ENCODE assay signal across 23 cellular contexts in the genomic region with DNA sequence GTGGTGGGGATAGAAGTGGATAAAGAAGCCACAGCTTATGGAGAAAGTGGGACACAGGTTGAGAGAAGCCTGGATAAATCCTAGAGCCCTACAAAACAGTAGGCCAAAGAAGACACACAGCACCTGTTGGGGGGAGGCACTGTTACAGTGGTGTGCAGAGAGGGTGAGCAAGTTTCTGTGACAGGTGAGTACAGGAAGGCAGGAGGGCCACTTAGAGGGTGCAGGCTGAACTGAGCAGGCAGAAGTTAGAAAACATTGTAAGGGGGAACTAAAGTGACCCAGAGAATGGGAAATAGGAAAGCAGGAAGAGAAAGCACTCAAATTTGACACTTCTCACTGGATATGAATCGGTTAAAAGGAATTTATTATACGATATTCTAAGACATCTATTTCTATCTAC.
DNase-seq lines count a peak whose midpoint lies in the region; ATAC-seq and TF ChIP-seq lines count a peak whose summit lies in the region.
"Had no signal": no experiment of that assay in that cellular context is flagged by ENCODE, and none has a peak within 500 bp of the region (broad histone marks: within the 10 kb centered on the region; RNA-seq: fewer than 3 reads in every experiment).

No MANE protein-coding gene starts in this region.

- H3K9me3 Mint-ChIP-seq in stimulated activated naive CD8-positive, alpha-beta T cell treated with anti-CD3 and anti-CD28 coated beads, Interleukin-15, amount 100 ng/mL, for 72 hours, result no peaks in the 10 kb centered on the region
- H3K9me3 Mint-ChIP-seq: CD8-positive, alpha-beta T cell had no signal

- no peak overlapping the region for H3K4me3 Mint-ChIP-seq in stimulated activated naive CD8-positive, alpha-beta T cell treated with anti-CD3 and anti-CD28 coated beads, Interleukin-15, amount 100 ng/mL, for 72 hours
- H3K4me3 Mint-ChIP-seq: B cell; CD8-positive, alpha-beta T cell had no signal

- H3K4me1 ChIP-seq in thyroid gland, result peaks cover 23 to 30% of the 10 kb centered on the region in 2 donors

- no peaks in the 10 kb centered on the region for H3K36me3 ChIP-seq in thyroid gland
- H3K36me3 ChIP-seq: MG63, SJSA1 had no signal

- TF ChIP-seq POLR2A in thyroid gland (IDR thresholded peaks at IDR 0.05), result no peak

- 77 to 81% methylated on average over 2 of the region's 2 CpGs for WGBS in thyroid gland, 2 donors

- intact Hi-C loops in thyroid gland (cut with DNase I), result no loop called here

- no peaks in the 10 kb centered on the region for H3K27me3 ChIP-seq in thyroid gland
- H3K27me3 ChIP-seq: MG63, SJSA1 had no signal

- H3K27ac Mint-ChIP-seq in stimulated activated naive CD8-positive, alpha-beta T cell treated with anti-CD3 and anti-CD28 coated beads, Interleukin-15, amount 100 ng/mL, for 72 hours, result no peak overlapping the region
- H3K27ac Mint-ChIP-seq: B cell; CD8-positive, alpha-beta T cell had no signal

- peak; percentile 49 for ATAC-seq in left lobe of liver
- no peak for ATAC-seq in stimulated activated naive CD8-positive, alpha-beta T cell treated with anti-CD3 and anti-CD28 coated beads, Interleukin-15, amount 100 ng/mL, for 72 hours
- ATAC-seq: CD8-positive, alpha-beta T cell had no signal

- peak overlapping the region in 2 of 3 donors; percentile 32 to 61 for H3K27ac ChIP-seq in thyroid gland
- H3K27ac ChIP-seq: 22Rv1, C4-2B, PC-9, SJSA1 had no signal

- no peak for TF ChIP-seq CTCF in thyroid gland (IDR thresholded peaks at IDR 0.05)

- H3K4me1 Mint-ChIP-seq in stimulated activated naive CD8-positive, alpha-beta T cell treated with anti-CD3 and anti-CD28 coated beads, Interleukin-15, amount 100 ng/mL, for 72 hours, result no peaks in the 10 kb centered on the region
- H3K4me1 Mint-ChIP-seq: B cell had no signal

- H3K9me3 ChIP-seq in thyroid gland, result no peaks in the 10 kb centered on the region
- H3K9me3 ChIP-seq: MG63, SJSA1 had no signal

- peak in 2 of 3 experiments; percentile 11 to 34 for DNase-seq in NCI-H1417 (lab: John Stamatoyannopoulos, UW)
- no peak for DNase-seq in NCI-H1417 treated with DMSO at 0.1 percent for 48 hours (lab: John Stamatoyannopoulos, UW)
- DNase-seq in MV-4-11 (lab: John Stamatoyannopoulos, UW), result peak; percentile 1
- no peak for DNase-seq in left lobe of liver (ENCODE audit: low spot score)
- DNase-seq in thyroid gland, result peak in 1 of 2 donors; percentile 1
- DNase-seq in glomerular visceral epithelial cell (ENCODE audit: extremely low spot score), result no peak
- DNase-seq in stimulated activated naive CD8-positive, alpha-beta T cell treated with anti-CD3 and anti-CD28 coated beads, Interleukin-15, amount 100 ng/mL, for 72 hours, result no peak
- DNase-seq in GM19238 (ENCODE audit: insufficient read length, low spot score), result no peak
- DNase-seq: CD8-positive, alpha-beta T cell; DMS 273 treated with DMSO at 0.1 percent for 48 hours; DND-41; KBM-7; MG63; NCI-H1436; NCI-H187; NCI-H2171 treated with DMSO at 0.1 percent for 48 hours; NCI-H524 treated with DMSO at 0.1 percent for 48 hours; PC-9; Right ventricle myocardium superior had no signal

- no peak overlapping the region for H3K4me3 ChIP-seq in thyroid gland (replicated peaks in 1 of 3)
- H3K4me3 ChIP-seq: MG63, PC-9, SJSA1 had no signal

- no peaks in the 10 kb centered on the region for H3K27me3 Mint-ChIP-seq in stimulated activated naive CD8-positive, alpha-beta T cell treated with anti-CD3 and anti-CD28 coated beads, Interleukin-15, amount 100 ng/mL, for 72 hours
- H3K27me3 Mint-ChIP-seq: B cell had no signal

Comparison
In these comparisons a context has a peak if more than half of its experiments do, and no peak if none do; other contexts are left out.
1. DNase-seq: peak in NCI-H1417 (2 of 3) and MV-4-11 (single experiment); none in NCI-H1417 treated with DMSO at 0.1 percent for 48 hours (single experiment), left lobe of liver (single experiment), glomerular visceral epithelial cell (single experiment), stimulated activated naive CD8-positive, alpha-beta T cell treated with anti-CD3 and anti-CD28 coated beads, Interleukin-15, amount 100 ng/mL, for 72 hours (0 of 2) and GM19238 (single experiment).